In genomic region chr2:215680605-215681598, GRCh38 we compare ENCODE assay signal across 1 cellular context.
A peak's percentile ranks its signal among the peaks of the same experiment; 100 is the strongest.
TF ChIP-seq lines count a peak whose summit lies in the region.

No MANE protein-coding gene starts in this region.

TF ChIP-seq in HepG2, 621 proteins besides CTCF, POLR2A, EP300 and RAD21 (continued from another document and continues in another):
- TF ChIP-seq, protein P1, sequence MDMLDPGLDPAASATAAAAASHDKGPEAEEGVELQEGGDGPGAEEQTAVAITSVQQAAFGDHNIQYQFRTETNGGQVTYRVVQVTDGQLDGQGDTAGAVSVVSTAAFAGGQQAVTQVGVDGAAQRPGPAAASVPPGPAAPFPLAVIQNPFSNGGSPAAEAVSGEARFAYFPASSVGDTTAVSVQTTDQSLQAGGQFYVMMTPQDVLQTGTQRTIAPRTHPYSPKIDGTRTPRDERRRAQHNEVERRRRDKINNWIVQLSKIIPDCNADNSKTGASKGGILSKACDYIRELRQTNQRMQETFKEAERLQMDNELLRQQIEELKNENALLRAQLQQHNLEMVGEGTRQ (IDR thresholded peaks at IDR 0.05; ENCODE audit: low read depth, low read length): no peak; the same call in 1 of the 2 replicates
- TF ChIP-seq, protein P1 (CRISPR knock-in tag; IDR thresholded peaks at IDR 0.05; ENCODE audit: borderline replicate concordance): peak; percentile 75; the same call in 1 of the 2 replicates
- TF ChIP-seq CC2D1A (CRISPR knock-in tag; IDR thresholded peaks at IDR 0.05) (no peak), DPF2 (CRISPR knock-in tag; IDR thresholded peaks at IDR 0.05; ENCODE audit: borderline replicate concordance, low read depth) (peak; percentile 97), ZNF614 (CRISPR knock-in tag; IDR thresholded peaks at IDR 0.05; ENCODE audit: borderline replicate concordance) (peak; percentile 94; the same call in 1 of the 2 replicates), ZNF605 (CRISPR knock-in tag; IDR thresholded peaks at IDR 0.05) (peak; percentile 83), ZNF75D (CRISPR knock-in tag; IDR thresholded peaks at IDR 0.05; ENCODE audit: borderline replicate concordance) (no peak), PRDM4 (CRISPR knock-in tag; IDR thresholded peaks at IDR 0.05; ENCODE audit: borderline replicate concordance) (no peak), GZF1 (CRISPR knock-in tag; IDR thresholded peaks at IDR 0.05) (no peak), MLLT10 (CRISPR knock-in tag; IDR thresholded peaks at IDR 0.05) (no peak), ZNF142 (CRISPR knock-in tag; IDR thresholded peaks at IDR 0.05) (0 out of 2 replicates have a peak, but pooled peaks have one; percentile 7), ZNF260 (CRISPR knock-in tag; IDR thresholded peaks at IDR 0.05; ENCODE audit: borderline replicate concordance, low read depth) (no peak), BORCS8-MEF2B (CRISPR knock-in tag; IDR thresholded peaks at IDR 0.05) (0 out of 2 replicates have a peak, but pooled peaks have one; percentile 35), ATRX (CRISPR knock-in tag; IDR thresholded peaks at IDR 0.05; ENCODE audit: borderline replicate concordance) (no peak), TARDBP (CRISPR knock-in tag; IDR thresholded peaks at IDR 0.05) (peak; percentile 94), CAMTA2 (CRISPR knock-in tag; IDR thresholded peaks at IDR 0.05; ENCODE audit: borderline replicate concordance) (no peak), GMEB1 (CRISPR knock-in tag; IDR thresholded peaks at IDR 0.05; ENCODE audit: borderline replicate concordance) (no peak; the same call in 1 of the 2 replicates), TCF7 (IDR thresholded peaks at IDR 0.05; ENCODE audit: low read depth) (peak; percentile 98), ZEB1 (IDR thresholded peaks at IDR 0.05; ENCODE audit: insufficient replicate concordance, low read depth) (peak; percentile 89), NFYC (CRISPR knock-in tag; IDR thresholded peaks at IDR 0.05) (peak; percentile 9; the same call in 1 of the 2 replicates), BRCA1 (CRISPR knock-in tag; IDR thresholded peaks at IDR 0.05) (peak; percentile 25; the same call in 1 of the 2 replicates), NR0B2 (CRISPR knock-in tag; IDR thresholded peaks at IDR 0.05) (no peak), GPN1 (CRISPR knock-in tag; IDR thresholded peaks at IDR 0.05; ENCODE audit: borderline replicate concordance) (no peak), HOXD1 (CRISPR knock-in tag; IDR thresholded peaks at IDR 0.05) (peak; percentile 92; the same call in 1 of the 2 replicates), PATZ1 (CRISPR knock-in tag; IDR thresholded peaks at IDR 0.05) (peak; percentile 80), GATA4 (IDR thresholded peaks at IDR 0.05; ENCODE audit: borderline replicate concordance, low read depth) (peak; percentile 99), PTBP1 (IDR thresholded peaks at IDR 0.05; ENCODE audit: low read depth, low read length, poor library complexity, severe bottlenecking) (no peak), ZBTB39 (CRISPR knock-in tag; IDR thresholded peaks at IDR 0.05) (peak; percentile 96), ZNF101 (CRISPR knock-in tag; IDR thresholded peaks at IDR 0.05; ENCODE audit: borderline replicate concordance, low read depth) (peak; percentile 86), CEBPG (CRISPR knock-in tag; IDR thresholded peaks at IDR 0.05) (peak; percentile 96)
- TF ChIP-seq, protein P2, sequence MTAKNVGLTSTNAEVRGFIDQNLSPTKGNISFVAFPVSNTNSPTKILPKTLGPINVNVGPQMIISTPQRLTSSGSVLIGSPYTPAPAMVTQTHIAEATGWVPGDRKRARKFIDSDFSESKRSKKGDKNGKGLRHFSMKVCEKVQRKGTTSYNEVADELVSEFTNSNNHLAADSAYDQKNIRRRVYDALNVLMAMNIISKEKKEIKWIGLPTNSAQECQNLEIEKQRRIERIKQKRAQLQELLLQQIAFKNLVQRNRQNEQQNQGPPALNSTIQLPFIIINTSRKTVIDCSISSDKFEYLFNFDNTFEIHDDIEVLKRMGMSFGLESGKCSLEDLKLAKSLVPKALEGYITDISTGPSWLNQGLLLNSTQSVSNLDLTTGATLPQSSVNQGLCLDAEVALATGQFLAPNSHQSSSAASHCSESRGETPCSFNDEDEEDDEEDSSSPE (CRISPR knock-in tag; IDR thresholded peaks at IDR 0.05): peak; percentile 66
- TF ChIP-seq, protein P3, sequence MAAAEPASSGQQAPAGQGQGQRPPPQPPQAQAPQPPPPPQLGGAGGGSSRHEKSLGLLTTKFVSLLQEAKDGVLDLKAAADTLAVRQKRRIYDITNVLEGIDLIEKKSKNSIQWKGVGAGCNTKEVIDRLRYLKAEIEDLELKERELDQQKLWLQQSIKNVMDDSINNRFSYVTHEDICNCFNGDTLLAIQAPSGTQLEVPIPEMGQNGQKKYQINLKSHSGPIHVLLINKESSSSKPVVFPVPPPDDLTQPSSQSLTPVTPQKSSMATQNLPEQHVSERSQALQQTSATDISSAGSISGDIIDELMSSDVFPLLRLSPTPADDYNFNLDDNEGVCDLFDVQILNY (CRISPR knock-in tag; conservative IDR thresholded peaks at IDR 0.05): no peak
- TF ChIP-seq, protein P4, sequence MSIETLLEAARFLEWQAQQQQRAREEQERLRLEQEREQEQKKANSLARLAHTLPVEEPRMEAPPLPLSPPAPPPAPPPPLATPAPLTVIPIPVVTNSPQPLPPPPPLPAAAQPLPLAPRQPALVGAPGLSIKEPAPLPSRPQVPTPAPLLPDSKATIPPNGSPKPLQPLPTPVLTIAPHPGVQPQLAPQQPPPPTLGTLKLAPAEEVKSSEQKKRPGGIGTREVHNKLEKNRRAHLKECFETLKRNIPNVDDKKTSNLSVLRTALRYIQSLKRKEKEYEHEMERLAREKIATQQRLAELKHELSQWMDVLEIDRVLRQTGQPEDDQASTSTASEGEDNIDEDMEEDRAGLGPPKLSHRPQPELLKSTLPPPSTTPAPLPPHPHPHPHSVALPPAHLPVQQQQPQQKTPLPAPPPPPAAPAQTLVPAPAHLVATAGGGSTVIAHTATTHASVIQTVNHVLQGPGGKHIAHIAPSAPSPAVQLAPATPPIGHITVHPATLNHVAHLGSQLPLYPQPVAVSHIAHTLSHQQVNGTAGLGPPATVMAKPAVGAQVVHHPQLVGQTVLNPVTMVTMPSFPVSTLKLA (IDR thresholded peaks at IDR 0.05): 0 out of 2 replicates have a peak, but pooled peaks have one; percentile 27
- TF ChIP-seq, protein P5, sequence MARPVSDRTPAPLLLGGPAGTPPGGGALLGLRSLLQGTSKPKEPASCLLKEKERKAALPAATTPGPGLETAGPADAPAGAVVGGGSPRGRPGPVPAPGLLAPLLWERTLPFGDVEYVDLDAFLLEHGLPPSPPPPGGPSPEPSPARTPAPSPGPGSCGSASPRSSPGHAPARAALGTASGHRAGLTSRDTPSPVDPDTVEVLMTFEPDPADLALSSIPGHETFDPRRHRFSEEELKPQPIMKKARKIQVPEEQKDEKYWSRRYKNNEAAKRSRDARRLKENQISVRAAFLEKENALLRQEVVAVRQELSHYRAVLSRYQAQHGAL (CRISPR knock-in tag; IDR thresholded peaks at IDR 0.05; ENCODE audit: not compliant biosample characterization): no peak
